12 cellular contexts compared by ENCODE assay signal in genomic region chr10:123835575-123835974, GRCh38. TPM values are rescaled to one million over a fixed set of nuclear protein-coding genes. Genes with fewer than 3 reads are reported as not detected.
A peak's percentile ranks its signal among the peaks of the same experiment; 100 is the strongest.
DNase-seq lines count a peak whose midpoint lies in the region; ATAC-seq and TF ChIP-seq lines count a peak whose summit lies in the region.
"Had no signal": no experiment of that assay in that cellular context is flagged by ENCODE, and none has a peak within 500 bp of the region (broad histone marks: within the 10 kb centered on the region; RNA-seq: fewer than 3 reads in every experiment).

No MANE protein-coding gene starts in this region.

- H3K4me3 ChIP-seq in mucosa of descending colon: no peak overlapping the region

- H3K4me1 ChIP-seq in mucosa of descending colon (ENCODE audit: low read depth): no peaks in the 10 kb centered on the region

- no peak overlapping the region for H3K27ac ChIP-seq in caudate nucleus (ENCODE audit: low read depth, low read length)

- intact Hi-C loops in mucosa of descending colon (cut with DNase I, micrococcal nuclease): no loop called here

- no peaks in the 10 kb centered on the region for H3K9me3 ChIP-seq in mucosa of descending colon

- DNase-seq in mucosa of descending colon (no peak), caudate nucleus (lab: John Stamatoyannopoulos, UW) (no peak), Ammon's horn (ENCODE audit: low spot score) (no peak)
- no peak for DNase-seq in activated CD4-positive, alpha-beta T cell treated with anti-CD3 and anti-CD28 coated beads for 1 hour
- no peak for DNase-seq in stimulated activated CD4-positive, alpha-beta T cell treated with anti-CD3 and anti-CD28 coated beads, Interleukin-4, amount 100 ng/mL, for 24 hours
- DNase-seq: activated naive CD8-positive, alpha-beta T cell treated with anti-CD3 and anti-CD28 coated beads, Interleukin-2, amount 10 ng/mL, durations not matched to agents 7 days and 5 days; CD4-positive, CD25-positive, alpha-beta regulatory T cell; NCI-H524 treated with DMSO at 0.1 percent for 48 hours had no signal

- no peaks in the 10 kb centered on the region for H3K36me3 ChIP-seq in mucosa of descending colon (ENCODE audit: low read depth)

- ATAC-seq in GM18861 (IDR thresholded peaks at IDR 0.05; ENCODE audit: unreplicated experiment): peak; percentile 97
- ATAC-seq in GM21576 (IDR thresholded peaks at IDR 0.05; ENCODE audit: unreplicated experiment): peak; percentile 88
- ATAC-seq in HG03108 (IDR thresholded peaks at IDR 0.05; ENCODE audit: unreplicated experiment): peak; percentile 95
- peak; percentile 64 for ATAC-seq in mucosa of descending colon

- no peak for TF ChIP-seq CTCF in mucosa of descending colon (IDR thresholded peaks at IDR 0.05)

RNA-seq across cellular contexts. Expression of gene CPXM2, which starts 56.0 kb away (rescaled TPM):
- total RNA-seq in mucosa of descending colon: 10 to 100 TPM in 1 of 3 donors, 1 to 10 TPM in 2; 3.1 to 56.1 (median 7.7) TPM
- total RNA-seq: activated naive CD8-positive, alpha-beta T cell treated with anti-CD3 and anti-CD28 coated beads, Interleukin-2, amount 10 ng/mL, durations not matched to agents 7 days and 5 days; CD4-positive, CD25-positive, alpha-beta regulatory T cell; MCF 10A had no signal
